8 cellular contexts compared by ENCODE assay signal in genomic region chr10:74151879-74152722, GRCh38. TPM values are rescaled to one million over a fixed set of nuclear protein-coding genes. Genes with fewer than 3 reads are reported as not detected.
DNase-seq lines count a peak whose midpoint lies in the region; ATAC-seq, FAIRE-seq and TF ChIP-seq lines count a peak whose summit lies in the region.

No MANE protein-coding gene starts in this region.

- H3K9me3 ChIP-seq in duodenal mucosa (ENCODE audit: control insufficient read depth in 1 of 2, low read length in 2 of 2) = no peaks in the 10 kb centered on the region
- no peaks in the 10 kb centered on the region for H3K9me3 ChIP-seq in naive thymus-derived CD4-positive, alpha-beta T cell (ENCODE audit: control insufficient read depth in 2 of 3, low read length in 3 of 3)

- no peaks in the 10 kb centered on the region for H3K9me3 Mint-ChIP-seq in IgD-negative memory B cell
- H3K9me3 Mint-ChIP-seq in naive thymus-derived CD4-positive, alpha-beta T cell = no peaks in the 10 kb centered on the region

- CTCF ChIA-PET in naive thymus-derived CD4-positive, alpha-beta T cell (lab: Charles Lee) = interaction anchor here (2.1 kb wide), 1 partner anchor 61 kb away, joined by 13 read pairs; no protein-coding TSS in a partner anchor

- no peaks in the 10 kb centered on the region for H3K27me3 ChIP-seq in duodenal mucosa (ENCODE audit: control insufficient read depth in 1 of 2, insufficient read depth in 2 of 2, low read length in 2 of 2)
- no peaks in the 10 kb centered on the region for H3K27me3 ChIP-seq in naive thymus-derived CD4-positive, alpha-beta T cell (ENCODE audit: control insufficient read depth in 2 of 2, insufficient read depth in 2 of 2, low read length in 2 of 2)

- POLR2A ChIA-PET in naive thymus-derived CD4-positive, alpha-beta T cell (lab: Charles Lee) = interaction anchor here (0.8 to 2.3 kb wide), 8 partner anchors 16 to 1058 kb away, joined by 3 to 16 read pairs (median 9); partner anchors contain the start of gene VDAC2

- peak overlapping the region; percentile 23 to 89 (median 50) for H3K27ac Mint-ChIP-seq in IgD-negative memory B cell
- H3K27ac Mint-ChIP-seq in naive thymus-derived CD4-positive, alpha-beta T cell = peak overlapping the region in 5 of 9 donors; percentile 8 to 78 (median 47)

- H3K9ac ChIP-seq in duodenal mucosa (ENCODE audit: low read depth in 1 of 2, low read length in 2 of 2) = peak overlapping the region; percentile 87 to 92

- ATAC-seq in naive thymus-derived CD4-positive, alpha-beta T cell = no peak
- ATAC-seq in GM18907 (IDR thresholded peaks at IDR 0.05; ENCODE audit: unreplicated experiment) = no peak

- H3K4me3 Mint-ChIP-seq in IgD-negative memory B cell = no peak overlapping the region
- peak overlapping the region in 3 of 10 donors; percentile 1 to 10 (median 3) for H3K4me3 Mint-ChIP-seq in naive thymus-derived CD4-positive, alpha-beta T cell

- H3K36me3 Mint-ChIP-seq in IgD-negative memory B cell = no peaks in the 10 kb centered on the region
- H3K36me3 Mint-ChIP-seq in naive thymus-derived CD4-positive, alpha-beta T cell = peaks cover 0 to 7% (median 0%) of the 10 kb centered on the region in 5 donors

- H3K4me3 ChIP-seq in duodenal mucosa (ENCODE audit: low read depth in 1 of 2, low read length in 2 of 2) = peak overlapping the region; percentile 92 to 100
- peak overlapping the region; percentile 90 for H3K4me3 ChIP-seq in naive thymus-derived CD4-positive, alpha-beta T cell (ENCODE audit: low read length)

- no peak for DNase-seq in naive thymus-derived CD4-positive, alpha-beta T cell
- DNase-seq in EL (no peak), middle frontal gyrus (ENCODE audit: extremely low spot score, low spot score) (no peak), GM19239 (ENCODE audit: insufficient read length, low spot score) (no peak)

- H3K36me3 ChIP-seq in duodenal mucosa (ENCODE audit: control insufficient read depth in 1 of 2, insufficient read depth in 2 of 2, low read length in 2 of 2) = peaks cover 4% of the 10 kb centered on the region in 2 donors
- H3K36me3 ChIP-seq in naive thymus-derived CD4-positive, alpha-beta T cell (ENCODE audit: control insufficient read depth in 2 of 3, insufficient read depth in 3 of 3, low read length in 3 of 3) = peaks cover 0 to 11% (median 0%) of the 10 kb centered on the region in 3 experiments

- FAIRE-seq in GM19239 (lab: Jason Lieb, UNC) = no peak

- intact Hi-C loops in naive thymus-derived CD4-positive, alpha-beta T cell (cut with micrococcal nuclease) = loop anchor here (1.0 to 5.0 kb wide), 18 partner anchors 17 to 1082 kb away; partner anchors contain the start of genes KAT6B (in 2 of the 2), SAMD8 (in 2 of the 2), VDAC2 (in 2 of the 2) and ZSWIM8 (in 2 of the 2)

- H3K4me1 ChIP-seq in duodenal mucosa (ENCODE audit: control insufficient read depth in 1 of 2, insufficient read depth in 2 of 2, low read length in 2 of 2) = peaks cover 17 to 23% of the 10 kb centered on the region in 2 donors
- peaks cover 17 to 23% of the 10 kb centered on the region in 2 donors for H3K4me1 ChIP-seq in naive thymus-derived CD4-positive, alpha-beta T cell (ENCODE audit: control insufficient read depth in 2 of 2, insufficient read depth in 2 of 2, low read length in 2 of 2)

- TF ChIP-seq CTCF in C4-2B (conservative IDR thresholded peaks at IDR 0.05) = no peak

- H3K27me3 Mint-ChIP-seq in IgD-negative memory B cell = no peaks in the 10 kb centered on the region
- no peaks in the 10 kb centered on the region for H3K27me3 Mint-ChIP-seq in naive thymus-derived CD4-positive, alpha-beta T cell

- peaks cover 36 to 43% (median 40%) of the 10 kb centered on the region in 3 donors for H3K4me1 Mint-ChIP-seq in IgD-negative memory B cell
- peaks cover 32 to 56% (median 42%) of the 10 kb centered on the region in 7 donors for H3K4me1 Mint-ChIP-seq in naive thymus-derived CD4-positive, alpha-beta T cell

- H3K27ac ChIP-seq in C4-2B (peak overlapping the region; percentile 81), duodenal mucosa (ENCODE audit: low read depth, low read length) (no peak overlapping the region)
- H3K27ac ChIP-seq in naive thymus-derived CD4-positive, alpha-beta T cell (ENCODE audit: low read depth, low read length) = peak overlapping the region; percentile 84

RNA-seq across cellular contexts. Expression of gene ADK, which starts 1.1 kb away (rescaled TPM):
- polyA plus RNA-seq in IgD-negative memory B cell = 196 TPM
- 10 to 100 TPM; 20.7 to 32.6 (median 25.0) TPM for total RNA-seq in naive thymus-derived CD4-positive, alpha-beta T cell
- 10 to 100 TPM; 37.1 to 43.8 TPM for polyA plus RNA-seq in naive thymus-derived CD4-positive, alpha-beta T cell

RNA-seq across cellular contexts. Expression of gene AP3M1, which starts 1.5 kb away (rescaled TPM):
- 28.1 TPM for polyA plus RNA-seq in IgD-negative memory B cell
- 10 to 100 TPM; 21.8 to 49.3 (median 31.3) TPM for total RNA-seq in naive thymus-derived CD4-positive, alpha-beta T cell
- 10 to 100 TPM; 24.8 to 34.5 TPM for polyA plus RNA-seq in naive thymus-derived CD4-positive, alpha-beta T cell
